Comparison of ENCODE assay signal across 1 cellular context in the genomic region with DNA sequence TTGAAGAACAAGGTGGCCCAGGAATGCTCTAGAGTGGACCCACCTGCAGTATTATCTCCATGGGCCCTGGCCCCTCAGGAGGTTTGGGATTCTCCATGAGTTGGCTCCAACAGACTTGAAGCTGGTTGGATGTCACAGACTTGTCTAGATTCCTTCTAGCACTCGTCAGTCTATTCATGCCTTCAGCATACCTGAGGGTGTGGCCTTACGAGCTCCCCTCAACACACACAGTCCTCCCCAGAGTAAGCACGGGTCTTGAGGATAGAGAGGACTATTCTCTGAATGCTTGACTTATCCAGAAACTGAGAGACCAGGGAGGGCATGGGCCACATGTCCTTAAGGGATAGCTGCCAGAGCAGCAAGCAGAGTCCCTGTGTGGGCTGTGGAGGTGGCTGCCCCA.
TF ChIP-seq lines count a peak whose summit lies in the region.

No MANE protein-coding gene starts in this region.

TF ChIP-seq in GM23338, 12 proteins besides CTCF, POLR2A, EP300 and RAD21 (continued from another document):
- TF ChIP-seq, protein P1, sequence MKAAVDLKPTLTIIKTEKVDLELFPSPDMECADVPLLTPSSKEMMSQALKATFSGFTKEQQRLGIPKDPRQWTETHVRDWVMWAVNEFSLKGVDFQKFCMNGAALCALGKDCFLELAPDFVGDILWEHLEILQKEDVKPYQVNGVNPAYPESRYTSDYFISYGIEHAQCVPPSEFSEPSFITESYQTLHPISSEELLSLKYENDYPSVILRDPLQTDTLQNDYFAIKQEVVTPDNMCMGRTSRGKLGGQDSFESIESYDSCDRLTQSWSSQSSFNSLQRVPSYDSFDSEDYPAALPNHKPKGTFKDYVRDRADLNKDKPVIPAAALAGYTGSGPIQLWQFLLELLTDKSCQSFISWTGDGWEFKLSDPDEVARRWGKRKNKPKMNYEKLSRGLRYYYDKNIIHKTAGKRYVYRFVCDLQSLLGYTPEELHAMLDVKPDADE (IDR thresholded peaks at IDR 0.05) = no peak
- TF ChIP-seq CREB1 (CRISPR knock-in tag; IDR thresholded peaks at IDR 0.05; ENCODE audit: low read depth) (no peak), POLR2AphosphoS5 (IDR thresholded peaks at IDR 0.05; ENCODE audit: low read depth) (no peak), ZNF462 (CRISPR knock-in tag; IDR thresholded peaks at IDR 0.05) (no peak), JUNB (IDR thresholded peaks at IDR 0.05; ENCODE audit: unreplicated experiment) (no peak), NANOG (IDR thresholded peaks at IDR 0.05; ENCODE audit: borderline replicate concordance) (no peak)
